8 cellular contexts compared by ENCODE assay signal in the genomic region with DNA sequence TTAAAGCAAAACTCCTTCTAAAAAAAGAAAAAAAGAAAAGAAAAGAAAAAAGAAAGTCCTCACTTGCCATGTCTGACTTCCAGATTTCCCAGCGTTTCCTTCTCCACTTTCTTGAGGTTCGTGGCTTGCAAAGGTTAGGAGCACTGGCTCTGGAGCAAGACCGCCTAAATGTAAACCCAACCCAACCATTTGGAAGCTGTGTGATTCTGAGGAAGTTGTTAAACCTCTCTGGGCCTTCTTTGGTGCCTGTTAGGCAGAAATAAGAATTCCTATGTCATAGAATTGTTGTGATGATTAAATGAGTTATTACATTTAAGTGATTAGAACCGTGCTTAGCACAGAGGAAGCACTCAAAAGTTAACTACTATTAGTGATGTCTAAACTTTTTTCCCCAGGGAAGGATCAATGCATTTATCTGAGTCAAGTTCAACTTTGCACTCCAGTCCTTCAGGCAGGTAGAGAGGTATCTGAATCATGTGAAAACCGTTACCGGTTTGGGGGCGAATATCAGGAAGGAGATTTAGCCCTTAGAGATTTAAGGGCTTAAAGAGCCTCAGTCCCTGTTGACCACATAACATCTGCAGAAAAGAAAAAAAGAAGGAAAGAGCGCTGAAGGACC.
DNase-seq lines count a peak whose midpoint lies in the region; ATAC-seq, FAIRE-seq and TF ChIP-seq lines count a peak whose summit lies in the region.

No MANE protein-coding gene starts in this region.

- TF ChIP-seq RAD21 in GM12878 (IDR thresholded peaks at IDR 0.05; ENCODE audit: insufficient read depth, low read depth, low read length), result no peak

- WGBS in GM12878 (ENCODE audit: insufficient coverage, insufficient replicate concordance, low lambda C conversion rate, missing lambda C conversion rate), result 74% methylated on average over 8 of the region's 8 CpGs

- no peaks in the 10 kb centered on the region for H3K27me3 ChIP-seq in CD8-positive, alpha-beta T cell (ENCODE audit: insufficient read depth, low read length)
- no peaks in the 10 kb centered on the region for H3K27me3 ChIP-seq in GM12878 (replicated peaks in 1 of 2; ENCODE audit: control insufficient read depth in 2 of 2, insufficient read depth in 2 of 2, low read length in 1 of 2)

- H3K4me3 ChIP-seq in CD8-positive, alpha-beta T cell (ENCODE audit: low read depth, low read length), result peak overlapping the region; percentile 35
- H3K4me3 ChIP-seq in GM12878, result peak overlapping the region; percentile 33; the same call in 1 of the 2 replicates

- H3K9me3 ChIP-seq in CD8-positive, alpha-beta T cell (ENCODE audit: low read length), result no peaks in the 10 kb centered on the region
- H3K9me3 ChIP-seq in GM12878 (replicated peaks; ENCODE audit: control insufficient read depth, insufficient read depth, low read length), result no peaks in the 10 kb centered on the region; the same call in 2 of the 3 replicates

- peak overlapping the region; percentile 75 for H3K4me2 ChIP-seq in GM12878 (ENCODE audit: control insufficient read depth, insufficient read depth)

- FAIRE-seq in GM12878 (lab: Jason Lieb, UNC), result no peak

- no peak overlapping the region for H3K27ac ChIP-seq in CD8-positive, alpha-beta T cell (ENCODE audit: low read depth, low read length)
- H3K27ac ChIP-seq in GM12878 (ENCODE audit: control insufficient read depth, insufficient read depth), result no peak overlapping the region

- peak overlapping the region; percentile 61 for H2AFZ ChIP-seq in GM12878 (ENCODE audit: control insufficient read depth, low read depth, low read length)

- ATAC-seq in CD8-positive, alpha-beta T cell, result no peak
- ATAC-seq in GM21786 (IDR thresholded peaks at IDR 0.05; ENCODE audit: unreplicated experiment) (peak; percentile 8), GM12878 (peak; percentile 22)

- intact Hi-C loops in CD8-positive, alpha-beta T cell (cut with DNase I, micrococcal nuclease), result no loop called here
- intact Hi-C loops in GM12878 (cut with micrococcal nuclease; ENCODE audit: unreplicated experiment), result no loop called here

- H3K79me2 ChIP-seq in GM12878 (ENCODE audit: control insufficient read depth, insufficient read depth, low read length), result no peaks in the 10 kb centered on the region

- POLR2A ChIA-PET in CD8-positive, alpha-beta T cell (lab: Charles Lee), result interaction anchor here (1.0 kb wide), 1 partner anchor 25 kb away, joined by 3 read pairs; no protein-coding TSS in a partner anchor
- POLR2A ChIA-PET in GM12878 (lab: Charles Lee), result interaction anchor here (0.6 kb wide), 1 partner anchor 1166 kb away, joined by 3 read pairs; no protein-coding TSS in a partner anchor

- no TSS peak for BruUV-seq in GM12878 (replicated peaks; lab: Mats Ljungman, UMichigan)

- TF ChIP-seq EP300 in GM12878 (IDR thresholded peaks at IDR 0.05; ENCODE audit: borderline replicate concordance in 1 of 2, control insufficient read depth in 1 of 2, low read depth in 2 of 2, low read length in 2 of 2), result no peak

- H3K4me1 Mint-ChIP-seq in CD8-positive, alpha-beta T cell (ENCODE audit: low read depth), result peaks cover 7% of the 10 kb centered on the region
- H3K4me1 Mint-ChIP-seq in neural crest cell, result peaks cover 27% of the 10 kb centered on the region

- TF ChIP-seq CTCF in CD8-positive, alpha-beta T cell (IDR thresholded peaks at IDR 0.05), result no peak
- TF ChIP-seq CTCF in GM12878 (IDR thresholded peaks at IDR 0.05 in 2 of 3, conservative IDR thresholded peaks at IDR 0.05 in 1 of 3; ENCODE audit: control insufficient read depth in 2 of 3, extremely low read depth in 1 of 3, insufficient read depth in 1 of 3, low read depth in 3 of 3, low read length in 3 of 3) (no peak), neural crest cell (conservative IDR thresholded peaks at IDR 0.05) (no peak)

- in situ Hi-C loops in GM12878 (cut with MboI), result no loop called here

- H3K9ac ChIP-seq in GM12878 (ENCODE audit: control insufficient read depth, insufficient read depth, low read length), result no peak overlapping the region; the same call in 1 of the 2 replicates

- CTCF ChIA-PET in CD8-positive, alpha-beta T cell (lab: Charles Lee), result no interaction called here
- CTCF ChIA-PET in GM12878 (lab: Yijun Ruan, JAX), result interaction anchor here (1.1 kb wide), 1 partner anchor 44 kb away, joined by 3 read pairs; no protein-coding TSS in a partner anchor

- H3K4me1 ChIP-seq in CD8-positive, alpha-beta T cell (ENCODE audit: insufficient read depth, low read length), result peaks cover 3% of the 10 kb centered on the region
- H3K4me1 ChIP-seq in GM12878 (ENCODE audit: control insufficient read depth, insufficient read depth, low read length), result no peaks in the 10 kb centered on the region

- no peaks in the 10 kb centered on the region for H3K36me3 ChIP-seq in CD8-positive, alpha-beta T cell (ENCODE audit: insufficient read depth, low read length)
- H3K36me3 ChIP-seq in GM12878 (ENCODE audit: control insufficient read depth in 2 of 2, insufficient read depth in 2 of 2, low read length in 1 of 2), result no peaks in the 10 kb centered on the region

- peaks cover 24% of the 10 kb centered on the region for H3K27me3 Mint-ChIP-seq in CD8-positive, alpha-beta T cell (ENCODE audit: low read depth)
- H3K27me3 Mint-ChIP-seq in neural crest cell (ENCODE audit: low read depth), result peaks cover 17% of the 10 kb centered on the region

- peak overlapping the region; percentile 69 for H3K4me3 Mint-ChIP-seq in CD8-positive, alpha-beta T cell
- peak overlapping the region; percentile 25 for H3K4me3 Mint-ChIP-seq in neural crest cell

- no peak for DNase-seq in CD8-positive, alpha-beta T cell
- DNase-seq in GM12878 (ENCODE audit: low read depth, low spot score) (no peak), neural crest cell (ENCODE audit: low read depth, low spot score) (no peak), AG20443 (ENCODE audit: low spot score) (no peak), GDM1 (lab: John Stamatoyannopoulos, UW) (no peak), activated gamma-delta T cell treated with Interleukin-2 at 50 U/mL for 16 hours (no peak)
- no peak for DNase-seq in stimulated activated CD8-positive, alpha-beta memory T cell treated with anti-CD3 and anti-CD28 coated beads, Interleukin-4, amount 100 ng/mL, for 48 hours

- no peaks in the 10 kb centered on the region for H3K9me3 Mint-ChIP-seq in CD8-positive, alpha-beta T cell
- H3K9me3 Mint-ChIP-seq in neural crest cell, result no peaks in the 10 kb centered on the region

- no peaks in the 10 kb centered on the region for H4K20me1 ChIP-seq in GM12878 (ENCODE audit: control insufficient read depth, insufficient read depth)

- H3K36me3 Mint-ChIP-seq in CD8-positive, alpha-beta T cell, result no peaks in the 10 kb centered on the region
- no peaks in the 10 kb centered on the region for H3K36me3 Mint-ChIP-seq in neural crest cell (ENCODE audit: low read depth)

- no peak for TF ChIP-seq POLR2A in GM12878 (IDR thresholded peaks at IDR 0.05; ENCODE audit: low read depth, low read length)

- H3K27ac Mint-ChIP-seq in CD8-positive, alpha-beta T cell, result no peak overlapping the region
- H3K27ac Mint-ChIP-seq in neural crest cell (ENCODE audit: unreplicated experiment), result no peak overlapping the region

- RAD21 ChIA-PET in GM12878 (lab: Charles Lee; ENCODE audit: unreplicated experiment), result interaction anchor here (0.8 to 1.4 kb wide), 5 partner anchors 14 to 314 kb away, joined by 3 to 6 read pairs (median 3); no protein-coding TSS in a partner anchor

- SMC1A ChIA-PET in GM12878 (lab: Charles Lee; ENCODE audit: uncharacterized antibody, unreplicated experiment), result interaction anchor here (1.2 to 2.1 kb wide), 2 partner anchors 73 to 276 kb away, joined by 3 to 7 read pairs; no protein-coding TSS in a partner anchor

TF ChIP-seq in GM12878, 131 proteins besides CTCF, POLR2A, EP300 and RAD21:
- no peak for TF ChIP-seq CHD1 (IDR thresholded peaks at IDR 0.05; ENCODE audit: low read depth, low read length)
- no peak for TF ChIP-seq CHD4 (IDR thresholded peaks at IDR 0.05)
- no peak for TF ChIP-seq SMARCA5 (IDR thresholded peaks at IDR 0.05)
- TF ChIP-seq CBX3 (IDR thresholded peaks at IDR 0.05; ENCODE audit: borderline replicate concordance, low read depth), result no peak
- no peak for TF ChIP-seq RELA (IDR thresholded peaks at IDR 0.05; ENCODE audit: borderline replicate concordance, partially characterized antibody)
- TF ChIP-seq ZBED1 (IDR thresholded peaks at IDR 0.05; ENCODE audit: borderline replicate concordance), result no peak
- TF ChIP-seq BHLHE40 (IDR thresholded peaks at IDR 0.05; ENCODE audit: borderline replicate concordance in 1 of 2, low read depth in 2 of 2, low read length in 1 of 2), result no peak
- TF ChIP-seq EZH2 (IDR thresholded peaks at IDR 0.05; ENCODE audit: borderline replicate concordance, control insufficient read depth, low read depth, low read length), result no peak
- TF ChIP-seq GABPA (IDR thresholded peaks at IDR 0.05; ENCODE audit: low read depth), result no peak
- no peak for TF ChIP-seq ZSCAN29 (IDR thresholded peaks at IDR 0.05)
